Comparison of ENCODE assay signal across 11 cellular contexts in genomic region chr6:154548130-154548830, GRCh38. TPM values are rescaled to one million over a fixed set of nuclear protein-coding genes. Genes with fewer than 3 reads are reported as not detected.
A peak's percentile ranks its signal among the peaks of the same experiment; 100 is the strongest.
DNase-seq lines count a peak whose midpoint lies in the region; ATAC-seq and TF ChIP-seq lines count a peak whose summit lies in the region.
"Had no signal": no experiment of that assay in that cellular context is flagged by ENCODE, and none has a peak within 500 bp of the region (broad histone marks: within the 10 kb centered on the region; RNA-seq: fewer than 3 reads in every experiment).

No MANE protein-coding gene starts in this region.

- peaks cover 35% of the 10 kb centered on the region for H3K4me1 Mint-ChIP-seq in mesothelial cell of epicardium

- no peak overlapping the region for H3K4me3 Mint-ChIP-seq in mesothelial cell of epicardium

- peak; percentile 47 for DNase-seq in Right ventricle myocardium superior
- no peak for DNase-seq in Right ventricle myocardium inferior (ENCODE audit: missing footprints)
- DNase-seq in mesothelial cell of epicardium (ENCODE audit: low spot score in 2 of 2, unreplicated experiment in 2 of 2) = no peak
- DNase-seq in KBM-7 = no peak
- no peak for DNase-seq in activated T-cell treated with anti-CD3 and anti-CD28 coated beads, Interleukin-2, amount 50 U/mL, for 48 hours
- no peak for DNase-seq in activated gamma-delta T cell treated with Interleukin-2 at 50 U/mL for 16 hours
- DNase-seq: ACHN, NCI-H1930, T-helper 1 cell had no signal

- no peaks in the 10 kb centered on the region for H3K9me3 Mint-ChIP-seq in mesothelial cell of epicardium

- intact Hi-C loops in Right ventricle myocardium superior (cut with DNase I) = no loop called here
- intact Hi-C loops in Right ventricle myocardium inferior (cut with DNase I) = no loop called here

- no peaks in the 10 kb centered on the region for H3K27me3 Mint-ChIP-seq in mesothelial cell of epicardium (ENCODE audit: low read depth)

- H3K36me3 Mint-ChIP-seq in mesothelial cell of epicardium = no peaks in the 10 kb centered on the region

- in situ Hi-C loops in KBM-7 (cut with MboI; ENCODE audit: low pct_unique_long_range_greater_than_20kb, low sequenced_read_pairs) = no loop called here

- ATAC-seq in Right ventricle myocardium superior (ENCODE audit: poor library complexity) = peak; percentile 36
- ATAC-seq in Right ventricle myocardium inferior = no peak
- peak; percentile 39 for ATAC-seq in esophagus mucosa
- ATAC-seq in GM18873 (IDR thresholded peaks at IDR 0.05; ENCODE audit: low FRiP score, unreplicated experiment) = no peak

- no peak for TF ChIP-seq CTCF in mesothelial cell of epicardium (IDR thresholded peaks at IDR 0.05; ENCODE audit: unreplicated experiment)

- H3K27ac Mint-ChIP-seq in mesothelial cell of epicardium = peak overlapping the region; percentile 93

RNA-seq across cellular contexts. Expression of gene CNKSR3, which starts 37.8 kb away (rescaled TPM):
- 19.7 TPM for total RNA-seq in Right ventricle myocardium superior
- total RNA-seq in Right ventricle myocardium inferior = 20.0 TPM
- total RNA-seq in esophagus mucosa = 24.5 TPM
- total RNA-seq in mesothelial cell of epicardium = 12.9 to 13.4 TPM (median 13.3 TPM) in 3 replicates

Comparison
In these comparisons a context has a peak if more than half of its experiments do, and no peak if none do; other contexts are left out.
1. ATAC-seq: peak in Right ventricle myocardium superior (single experiment) and esophagus mucosa (single experiment); none in Right ventricle myocardium inferior (single experiment) and GM18873 (single experiment).